ENCODE assay signal across 7 cellular contexts in the genomic region with DNA sequence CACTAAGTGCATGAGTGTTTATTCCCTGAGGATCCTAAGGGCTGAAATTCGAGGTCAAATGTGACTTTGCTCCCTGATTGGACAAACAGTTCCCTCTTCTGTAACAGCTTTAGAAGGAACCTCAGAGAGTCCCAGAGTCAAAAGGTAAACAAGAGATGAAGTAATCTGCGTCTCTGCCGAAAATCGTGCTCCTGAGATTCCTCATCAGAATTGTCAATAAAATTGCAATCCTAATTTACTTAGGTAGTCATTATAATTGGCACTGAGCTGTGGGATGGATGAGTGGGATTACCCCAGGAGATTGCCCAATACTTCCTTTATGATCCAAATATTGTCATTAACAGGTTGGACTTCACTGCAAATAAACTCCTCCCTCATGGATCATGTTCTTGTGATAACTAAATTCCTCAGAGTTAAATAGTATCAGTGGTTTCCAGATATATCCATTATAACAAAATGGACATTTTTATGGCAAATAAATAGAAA. TPM values are rescaled to one million over a fixed set of nuclear protein-coding genes. Genes with fewer than 3 reads are reported as not detected.
DNase-seq lines count a peak whose midpoint lies in the region; ATAC-seq and TF ChIP-seq lines count a peak whose summit lies in the region.

No MANE protein-coding gene starts in this region.

- H3K27me3 ChIP-seq in esophagus squamous epithelium, result no peaks in the 10 kb centered on the region
- H3K27me3 ChIP-seq in psoas muscle (ENCODE audit: insufficient read depth in 3 of 3, low read length in 2 of 3), result no peaks in the 10 kb centered on the region

- intact Hi-C loops in esophagus squamous epithelium (cut with DNase I), result no loop called here
- intact Hi-C loops in psoas muscle (cut with DNase I), result no loop called here

- no peak for TF ChIP-seq CTCF in esophagus squamous epithelium (IDR thresholded peaks at IDR 0.05)
- TF ChIP-seq CTCF in psoas muscle (IDR thresholded peaks at IDR 0.05), result no peak

- no peak for TF ChIP-seq POLR2A in esophagus squamous epithelium (IDR thresholded peaks at IDR 0.05)

- H3K27ac ChIP-seq in esophagus squamous epithelium (peak overlapping the region; percentile 92 to 95 (median 92)), psoas muscle (no peak overlapping the region)

- H3K4me1 ChIP-seq in esophagus squamous epithelium, result peaks cover 12 to 39% (median 13%) of the 10 kb centered on the region in 3 donors
- peaks cover 28% of the 10 kb centered on the region for H3K4me1 ChIP-seq in psoas muscle

- H3K4me3 ChIP-seq in esophagus squamous epithelium (peak overlapping the region; percentile 89 to 98 (median 96)), psoas muscle (peak overlapping the region; percentile 94)

- H3K9me3 ChIP-seq in esophagus squamous epithelium, result no peaks in the 10 kb centered on the region
- H3K9me3 ChIP-seq in psoas muscle, result no peaks in the 10 kb centered on the region

- DNase-seq in OCI-M1 (lab: John Stamatoyannopoulos, UW), result peak; percentile 29
- DNase-seq in esophagus squamous epithelium (lab: John Stamatoyannopoulos, UW), result no peak
- no peak for DNase-seq in psoas muscle
- DNase-seq in stimulated activated CD4-positive, alpha-beta T cell treated with anti-CD3 and anti-CD28 coated beads, Interleukin-15, amount 100 ng/mL, for 24 hours, result no peak
- no peak for DNase-seq in iPS-NIHi11 (ENCODE audit: low spot score)

- H3K36me3 ChIP-seq in esophagus squamous epithelium (no peaks in the 10 kb centered on the region), psoas muscle (ENCODE audit: insufficient read depth in 1 of 2, low read depth in 1 of 2) (no peaks in the 10 kb centered on the region)

- ATAC-seq in GM18870 (IDR thresholded peaks at IDR 0.05; ENCODE audit: unreplicated experiment), result peak; percentile 2
- ATAC-seq in psoas muscle, result no peak
- no peak for ATAC-seq in GM18502 (IDR thresholded peaks at IDR 0.05; ENCODE audit: poor library complexity, unreplicated experiment)

- 6 to 13% methylated on average over 4 of the region's 4 CpGs for WGBS in esophagus squamous epithelium, 2 donors
- 16 to 20% (median 17%) methylated on average over 4 of the region's 4 CpGs for WGBS in psoas muscle, 3 donors

RNA-seq across cellular contexts. Expression of a gene that starts 0.9 kb away (rescaled TPM):
- total RNA-seq in esophagus squamous epithelium (10 to 100 TPM; 66.6 to 90.6 (median 78.0) TPM), psoas muscle (100 to 1,000 TPM; 112 to 175 (median 128) TPM)
- 100 to 1,000 TPM; 164 to 184 (median 180) TPM for polyA plus RNA-seq in psoas muscle

RNA-seq across cellular contexts. Expression of a gene that starts 56.3 kb away (rescaled TPM):
- total RNA-seq in esophagus squamous epithelium, result under 1 TPM in 3 of 4 donors, not detected in 1; 0.06 to 0.38 (median 0.13) TPM
- under 1 TPM in 2 of 4 donors, not detected in 2; 0.08 to 0.09 TPM for total RNA-seq in psoas muscle
- under 1 TPM in 2 of 3 donors, not detected in 1; 0.01 to 0.05 TPM for polyA plus RNA-seq in psoas muscle
